Comparison of ENCODE assay signal across 2 cellular contexts in the genomic region with DNA sequence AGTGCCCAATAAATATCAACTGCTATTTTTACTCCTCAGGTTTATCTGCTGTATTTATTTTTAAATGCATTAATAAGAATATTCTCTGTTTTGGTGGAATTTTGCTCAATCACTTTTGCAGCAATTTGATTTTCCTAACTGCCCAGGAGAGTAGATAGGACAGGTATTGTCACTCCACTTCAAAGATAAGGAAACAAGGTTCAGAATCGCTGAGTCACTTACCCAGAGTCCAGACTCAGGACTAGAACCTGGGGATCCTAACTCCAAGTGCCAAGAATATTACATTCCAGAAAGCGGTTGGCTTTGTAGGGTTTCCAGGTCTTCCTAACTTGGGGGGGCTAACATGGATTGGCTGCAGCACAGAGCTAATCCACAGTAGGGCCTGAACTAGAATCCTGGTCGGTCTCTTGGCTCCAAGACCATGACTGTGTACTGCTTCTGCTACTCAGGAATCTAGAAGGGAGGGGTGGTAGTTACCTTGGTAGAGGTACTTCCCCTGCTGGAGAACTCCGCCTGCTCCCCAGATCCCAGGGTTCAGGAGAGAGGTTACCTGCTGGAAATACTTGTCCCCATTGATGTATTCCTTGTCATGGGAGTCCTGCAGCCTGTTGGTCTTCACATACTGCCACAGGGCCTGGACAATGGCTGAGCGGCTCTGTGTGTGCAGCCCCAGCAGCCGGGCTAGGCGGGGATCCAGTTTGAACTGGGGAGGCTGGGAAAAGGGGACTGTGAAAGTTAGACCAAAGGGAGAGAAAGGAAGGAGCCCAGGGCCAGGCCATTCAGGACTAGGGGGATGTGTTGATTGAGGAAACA.
TF ChIP-seq lines count a peak whose summit lies in the region.

No MANE protein-coding gene starts in this region.

TF ChIP-seq in GM23338, 12 proteins besides CTCF, POLR2A, EP300 and RAD21:
- TF ChIP-seq JUNB (IDR thresholded peaks at IDR 0.05; ENCODE audit: unreplicated experiment), result no peak
- TF ChIP-seq ZNF114 (CRISPR knock-in tag; IDR thresholded peaks at IDR 0.05), result no peak
- TF ChIP-seq CREB1 (CRISPR knock-in tag; IDR thresholded peaks at IDR 0.05; ENCODE audit: low read depth), result no peak
- TF ChIP-seq POLR2AphosphoS5 (IDR thresholded peaks at IDR 0.05; ENCODE audit: low read depth), result peak; percentile 10; the same call in 1 of the 2 replicates

TF ChIP-seq in WTC11, 78 proteins besides CTCF, POLR2A, EP300 and RAD21:
- TF ChIP-seq, protein P1, sequence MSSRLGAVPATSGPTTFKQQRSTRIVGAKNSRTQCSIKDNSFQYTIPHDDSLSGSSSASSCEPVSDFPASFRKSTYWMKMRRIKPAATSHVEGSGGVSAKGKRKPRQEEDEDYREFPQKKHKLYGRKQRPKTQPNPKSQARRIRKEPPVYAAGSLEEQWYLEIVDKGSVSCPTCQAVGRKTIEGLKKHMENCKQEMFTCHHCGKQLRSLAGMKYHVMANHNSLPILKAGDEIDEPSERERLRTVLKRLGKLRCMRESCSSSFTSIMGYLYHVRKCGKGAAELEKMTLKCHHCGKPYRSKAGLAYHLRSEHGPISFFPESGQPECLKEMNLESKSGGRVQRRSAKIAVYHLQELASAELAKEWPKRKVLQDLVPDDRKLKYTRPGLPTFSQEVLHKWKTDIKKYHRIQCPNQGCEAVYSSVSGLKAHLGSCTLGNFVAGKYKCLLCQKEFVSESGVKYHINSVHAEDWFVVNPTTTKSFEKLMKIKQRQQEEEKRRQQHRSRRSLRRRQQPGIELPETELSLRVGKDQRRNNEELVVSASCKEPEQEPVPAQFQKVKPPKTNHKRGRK (CRISPR knock-in tag; IDR thresholded peaks at IDR 0.05; ENCODE audit: borderline replicate concordance), result no peak
- TF ChIP-seq, protein P2, sequence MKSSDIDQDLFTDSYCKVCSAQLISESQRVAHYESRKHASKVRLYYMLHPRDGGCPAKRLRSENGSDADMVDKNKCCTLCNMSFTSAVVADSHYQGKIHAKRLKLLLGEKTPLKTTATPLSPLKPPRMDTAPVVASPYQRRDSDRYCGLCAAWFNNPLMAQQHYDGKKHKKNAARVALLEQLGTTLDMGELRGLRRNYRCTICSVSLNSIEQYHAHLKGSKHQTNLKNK (CRISPR knock-in tag; IDR thresholded peaks at IDR 0.05), result no peak
